ENCODE assay signal across 10 cellular contexts in genomic region chr1:207810173-207810572, GRCh38. TPM values are rescaled to one million over a fixed set of nuclear protein-coding genes. Genes with fewer than 3 reads are reported as not detected.
DNase-seq lines count a peak whose midpoint lies in the region; ATAC-seq and TF ChIP-seq lines count a peak whose summit lies in the region.
"Had no signal": no experiment of that assay in that cellular context is flagged by ENCODE, and none has a peak within 500 bp of the region (broad histone marks: within the 10 kb centered on the region; RNA-seq: fewer than 3 reads in every experiment).

No MANE protein-coding gene starts in this region.

- H3K9me3 Mint-ChIP-seq in activated CD8-positive, alpha-beta memory T cell treated with anti-CD3 and anti-CD28 coated beads, Interleukin-2, amount 10 ng/mL, durations not matched to agents 7 days and 5 days (ENCODE audit: low read depth): no peaks in the 10 kb centered on the region
- H3K9me3 Mint-ChIP-seq in activated naive CD8-positive, alpha-beta T cell treated with anti-CD3 and anti-CD28 coated beads, Interleukin-2, amount 50 U/mL, for 24 hours: no peaks in the 10 kb centered on the region
- H3K9me3 Mint-ChIP-seq in effector memory CD8-positive, alpha-beta T cell: no peaks in the 10 kb centered on the region
- H3K9me3 Mint-ChIP-seq: activated T-helper 1 cell treated with anti-CD3 and anti-CD28 coated beads, Interleukin-12 subunit alpha, Interleukin-12 subunit beta, Interleukin-2, Interleukin-4 antibody, amounts not matched to agents 30 ng/mL and 10 ng/mL and 1 ng/mL, durations not matched to agents 14 hours and 24 hours and 36 hours had no signal

- no peak for TF ChIP-seq POLR2A in gastroesophageal sphincter (IDR thresholded peaks at IDR 0.05)

- DNase-seq in activated CD8-positive, alpha-beta memory T cell treated with anti-CD3 and anti-CD28 coated beads, Interleukin-2, amount 10 ng/mL, durations not matched to agents 7 days and 5 days: peak; percentile 28
- no peak for DNase-seq in activated CD8-positive, alpha-beta memory T cell treated with anti-CD3 and anti-CD28 coated beads, Interleukin-2, amount 50 U/mL, for 48 hours
- DNase-seq in activated naive CD8-positive, alpha-beta T cell treated with anti-CD3 and anti-CD28 coated beads, Interleukin-2, amount 50 U/mL, for 24 hours: no peak
- no peak for DNase-seq in effector memory CD8-positive, alpha-beta T cell
- DNase-seq in C1 segment of cervical spinal cord (lab: John Stamatoyannopoulos, UW): no peak
- DNase-seq: NCI-H524 treated with DMSO at 0.1 percent for 48 hours had no signal

- peaks cover 38% of the 10 kb centered on the region for H3K36me3 Mint-ChIP-seq in activated CD8-positive, alpha-beta memory T cell treated with anti-CD3 and anti-CD28 coated beads, Interleukin-2, amount 10 ng/mL, durations not matched to agents 7 days and 5 days
- peaks cover 35% of the 10 kb centered on the region for H3K36me3 Mint-ChIP-seq in activated naive CD8-positive, alpha-beta T cell treated with anti-CD3 and anti-CD28 coated beads, Interleukin-2, amount 50 U/mL, for 24 hours (ENCODE audit: low read depth)
- peaks cover 68% of the 10 kb centered on the region for H3K36me3 Mint-ChIP-seq in effector memory CD8-positive, alpha-beta T cell (ENCODE audit: insufficient read depth)

- TF ChIP-seq CTCF in gastroesophageal sphincter (IDR thresholded peaks at IDR 0.05): no peak

- peaks cover 51 to 100% (median 92%) of the 10 kb centered on the region in 3 donors for H3K4me1 ChIP-seq in gastroesophageal sphincter

- H3K36me3 ChIP-seq in gastroesophageal sphincter: peaks cover 5 to 100% of the 10 kb centered on the region in 2 donors

- H3K4me1 Mint-ChIP-seq in activated CD8-positive, alpha-beta memory T cell treated with anti-CD3 and anti-CD28 coated beads, Interleukin-2, amount 10 ng/mL, durations not matched to agents 7 days and 5 days: peaks cover 33% of the 10 kb centered on the region
- H3K4me1 Mint-ChIP-seq in activated naive CD8-positive, alpha-beta T cell treated with anti-CD3 and anti-CD28 coated beads, Interleukin-2, amount 50 U/mL, for 24 hours: peaks cover 59% of the 10 kb centered on the region
- H3K4me1 Mint-ChIP-seq in effector memory CD8-positive, alpha-beta T cell (ENCODE audit: low read depth in 2 of 2): peaks cover 49 to 63% of the 10 kb centered on the region in 2 donors

- H3K27me3 Mint-ChIP-seq in activated CD8-positive, alpha-beta memory T cell treated with anti-CD3 and anti-CD28 coated beads, Interleukin-2, amount 10 ng/mL, durations not matched to agents 7 days and 5 days: no peaks in the 10 kb centered on the region
- H3K27me3 Mint-ChIP-seq in activated naive CD8-positive, alpha-beta T cell treated with anti-CD3 and anti-CD28 coated beads, Interleukin-2, amount 50 U/mL, for 24 hours: no peaks in the 10 kb centered on the region
- no peaks in the 10 kb centered on the region for H3K27me3 Mint-ChIP-seq in effector memory CD8-positive, alpha-beta T cell

- no peaks in the 10 kb centered on the region for H3K27me3 ChIP-seq in gastroesophageal sphincter

- WGBS in gastroesophageal sphincter (ENCODE audit: low coverage in 1 of 2), 2 donors: no CpG with 5 or more reads among the region's 2 CpGs

- H3K4me3 ChIP-seq in gastroesophageal sphincter: peak overlapping the region in 1 of 2 donors; percentile 80

- no peak overlapping the region for H3K4me3 Mint-ChIP-seq in activated CD8-positive, alpha-beta memory T cell treated with anti-CD3 and anti-CD28 coated beads, Interleukin-2, amount 10 ng/mL, durations not matched to agents 7 days and 5 days
- no peak overlapping the region for H3K4me3 Mint-ChIP-seq in activated naive CD8-positive, alpha-beta T cell treated with anti-CD3 and anti-CD28 coated beads, Interleukin-2, amount 50 U/mL, for 24 hours
- no peak overlapping the region for H3K4me3 Mint-ChIP-seq in effector memory CD8-positive, alpha-beta T cell
- H3K4me3 Mint-ChIP-seq: activated T-helper 1 cell treated with anti-CD3 and anti-CD28 coated beads, Interleukin-12 subunit alpha, Interleukin-12 subunit beta, Interleukin-2, Interleukin-4 antibody, amounts not matched to agents 30 ng/mL and 10 ng/mL and 1 ng/mL, durations not matched to agents 14 hours and 24 hours and 36 hours had no signal

- ATAC-seq in activated CD8-positive, alpha-beta memory T cell treated with anti-CD3 and anti-CD28 coated beads, Interleukin-2, amount 10 ng/mL, durations not matched to agents 7 days and 5 days: no peak
- ATAC-seq in activated naive CD8-positive, alpha-beta T cell treated with anti-CD3 and anti-CD28 coated beads, Interleukin-2, amount 50 U/mL, for 24 hours: peak; percentile 23
- no peak for ATAC-seq in gastroesophageal sphincter
- ATAC-seq in GM21717 (IDR thresholded peaks at IDR 0.05; ENCODE audit: unreplicated experiment): no peak
- no peak for ATAC-seq in effector memory CD8-positive, alpha-beta T cell (replicated peaks)

- CTCF ChIA-PET in activated CD8-positive, alpha-beta memory T cell treated with anti-CD3 and anti-CD28 coated beads, Interleukin-2, amount 10 ng/mL, durations not matched to agents 7 days and 5 days (lab: Charles Lee): interaction anchor here (1.2 to 3.9 kb wide), 5 partner anchors 9 to 75 kb away, joined by 6 to 22 read pairs (median 9); no protein-coding TSS in a partner anchor

- H3K27ac ChIP-seq in gastroesophageal sphincter (peak overlapping the region in 3 of 4 donors; percentile 88 to 99 (median 97)), temporal lobe (ENCODE audit: low read depth, low read length) (peak overlapping the region; percentile 93)

- TF ChIP-seq EP300 in gastroesophageal sphincter (IDR thresholded peaks at IDR 0.05): no peak

- no peaks in the 10 kb centered on the region for H3K9me3 ChIP-seq in gastroesophageal sphincter

- H3K27ac Mint-ChIP-seq in activated CD8-positive, alpha-beta memory T cell treated with anti-CD3 and anti-CD28 coated beads, Interleukin-2, amount 10 ng/mL, durations not matched to agents 7 days and 5 days: peak overlapping the region; percentile 27
- peak overlapping the region; percentile 53 for H3K27ac Mint-ChIP-seq in activated naive CD8-positive, alpha-beta T cell treated with anti-CD3 and anti-CD28 coated beads, Interleukin-2, amount 50 U/mL, for 24 hours
- H3K27ac Mint-ChIP-seq in effector memory CD8-positive, alpha-beta T cell: no peak overlapping the region
- H3K27ac Mint-ChIP-seq: activated T-helper 1 cell treated with anti-CD3 and anti-CD28 coated beads, Interleukin-12 subunit alpha, Interleukin-12 subunit beta, Interleukin-2, Interleukin-4 antibody, amounts not matched to agents 30 ng/mL and 10 ng/mL and 1 ng/mL, durations not matched to agents 14 hours and 24 hours and 36 hours had no signal

RNA-seq across cellular contexts. Expression of gene CD46, which starts 58.3 kb away (rescaled TPM):
- total RNA-seq in activated CD8-positive, alpha-beta memory T cell treated with anti-CD3 and anti-CD28 coated beads, Interleukin-2, amount 10 ng/mL, durations not matched to agents 7 days and 5 days: 100 to 1,000 TPM in 1 of 2 experiments, 10 to 100 TPM in 1; 98.3 to 104 TPM
- total RNA-seq in gastroesophageal sphincter (100 to 1,000 TPM in 2 of 4 donors, 10 to 100 TPM in 2; 69.1 to 117 (median 98.6) TPM), temporal lobe (67.9 TPM)

Comparison
In these comparisons a context has a peak if more than half of its experiments do, and no peak if none do; other contexts are left out.
1. H3K27ac Mint-ChIP-seq: peak in activated CD8-positive, alpha-beta memory T cell treated with anti-CD3 and anti-CD28 coated beads, Interleukin-2, amount 10 ng/mL, durations not matched to agents 7 days and 5 days (single experiment) and activated naive CD8-positive, alpha-beta T cell treated with anti-CD3 and anti-CD28 coated beads, Interleukin-2, amount 50 U/mL, for 24 hours (single experiment); none in effector memory CD8-positive, alpha-beta T cell (0 of 2).